ENCODE assay signal across 19 cellular contexts in the genomic region with DNA sequence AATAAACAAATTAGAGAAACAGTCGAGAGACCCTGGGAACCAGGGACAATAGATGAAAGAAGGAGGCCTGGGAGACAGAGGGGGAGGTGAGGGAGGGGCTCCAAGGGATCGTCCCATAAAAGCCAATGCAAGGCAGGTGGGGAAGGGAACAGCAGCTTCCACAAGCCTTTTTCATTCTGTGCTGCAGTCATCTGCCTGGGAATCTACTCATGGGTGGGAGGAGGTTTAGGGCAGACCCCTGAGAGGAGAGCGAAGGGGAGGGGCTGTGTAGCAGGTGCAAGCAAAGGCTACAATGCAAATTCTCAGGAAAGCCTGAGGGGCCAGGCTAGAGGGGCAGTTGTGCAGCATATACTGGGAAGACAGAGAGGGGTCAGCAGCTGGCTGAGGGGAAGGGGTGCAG.
DNase-seq lines count a peak whose midpoint lies in the region; ATAC-seq lines count a peak whose summit lies in the region.
"Had no signal": no experiment of that assay in that cellular context is flagged by ENCODE, and none has a peak within 500 bp of the region (broad histone marks: within the 10 kb centered on the region; RNA-seq: fewer than 3 reads in every experiment).

No MANE protein-coding gene starts in this region.

- H2AFZ ChIP-seq in trophoblast cell (ENCODE audit: insufficient read depth, low read length, poor library complexity): no peak overlapping the region

- no peak overlapping the region for H4K91ac ChIP-seq in trophoblast cell (ENCODE audit: low read depth, low read length)

- no peaks in the 10 kb centered on the region for H3K79me2 ChIP-seq in trophoblast cell (ENCODE audit: control insufficient read depth, insufficient read depth, low read length, poor library complexity)

- no peak overlapping the region for H3K9ac ChIP-seq in trophoblast cell (ENCODE audit: low read length)
- H3K9ac ChIP-seq: KMS-11 had no signal

- no peak overlapping the region for H3K27ac ChIP-seq in trophoblast cell (ENCODE audit: low read depth, low read length)
- H3K27ac ChIP-seq: KMS-11, Peyer's patch had no signal

- no peak overlapping the region for H3K4me2 ChIP-seq in trophoblast cell (ENCODE audit: low read length)
- H3K4me2 ChIP-seq: KMS-11 had no signal

- DNase-seq in H7 (peak; percentile 34), NCI-H526 treated with DMSO at 0.1 percent for 48 hours (lab: John Stamatoyannopoulos, UW) (peak; percentile 87), iPS-NIHi11 (ENCODE audit: low spot score) (peak; percentile 47), trophoblast cell (no peak), DMS114 treated with DMSO at 0.1 percent for 48 hours (lab: John Stamatoyannopoulos, UW; ENCODE audit: unreplicated experiment) (no peak), left colon (no peak)
- no peak for DNase-seq in stimulated activated CD4-positive, alpha-beta T cell treated with anti-CD3 and anti-CD28 coated beads, Interleukin-4, amount 100 ng/mL, for 24 hours
- DNase-seq: AML-193, Caco-2, NCI-H1105, NCI-H1694 treated with DMSO at 0.1 percent for 48 hours, NCI-H2171 treated with DMSO at 0.1 percent for 48 hours, NCI-H69, Peyer's patch, Right ventricle myocardium superior had no signal

- H3K79me1 ChIP-seq in trophoblast cell (ENCODE audit: low read length): no peaks in the 10 kb centered on the region

- H3K23ac ChIP-seq in trophoblast cell (ENCODE audit: low read length): no peak overlapping the region

- H3K4me3 ChIP-seq in H7 (ENCODE audit: insufficient read depth, low read depth, low read length): no peak overlapping the region
- no peak overlapping the region for H3K4me3 ChIP-seq in trophoblast cell (ENCODE audit: low read depth, low read length)
- H3K4me3 ChIP-seq: Peyer's patch had no signal

- H3K27me3 ChIP-seq in H7 (ENCODE audit: control insufficient read depth, insufficient read depth, low read length) (no peaks in the 10 kb centered on the region), trophoblast cell (ENCODE audit: insufficient read depth, low read length) (no peaks in the 10 kb centered on the region)
- H3K27me3 ChIP-seq: Peyer's patch had no signal

- peaks cover 2 to 10% of the 10 kb centered on the region in 2 experiments for H3K4me1 ChIP-seq in trophoblast cell (ENCODE audit: control insufficient read depth in 1 of 2, insufficient read depth in 2 of 2, low read length in 2 of 2)
- H3K4me1 ChIP-seq: Peyer's patch had no signal

- H3K4ac ChIP-seq in trophoblast cell (ENCODE audit: low read depth, low read length): no peak overlapping the region

- H2BK5ac ChIP-seq in trophoblast cell (ENCODE audit: low read depth, low read length, poor library complexity): no peak overlapping the region

- H3K14ac ChIP-seq in trophoblast cell (ENCODE audit: low read length): no peak overlapping the region

- no peaks in the 10 kb centered on the region for H3K9me3 ChIP-seq in trophoblast cell (ENCODE audit: insufficient read depth, low read depth, low read length)
- H3K9me3 ChIP-seq: Caco-2, Peyer's patch had no signal

- no peak overlapping the region for H2BK120ac ChIP-seq in trophoblast cell (ENCODE audit: insufficient read depth, low read length, poor library complexity)

- peak overlapping the region; percentile 11 for H4K8ac ChIP-seq in trophoblast cell (ENCODE audit: low read depth, low read length)

- H3K36me3 ChIP-seq in H7 (replicated peaks; ENCODE audit: control insufficient read depth, insufficient read depth, low read length) (no peaks in the 10 kb centered on the region), trophoblast cell (ENCODE audit: control insufficient read depth in 1 of 2, insufficient read depth in 2 of 2, low read length in 2 of 2) (no peaks in the 10 kb centered on the region)
- H3K36me3 ChIP-seq: Peyer's patch had no signal

- intact Hi-C loops in left colon (cut with DNase I, micrococcal nuclease): loop anchor here in 1 of 2 donors (10.0 kb wide), 1 partner anchor 199 kb away; no protein-coding TSS in a partner anchor

- no peak overlapping the region for H2BK12ac ChIP-seq in trophoblast cell (ENCODE audit: low read length)

- H2AK5ac ChIP-seq in trophoblast cell (ENCODE audit: low read length): no peak overlapping the region

- ATAC-seq in HG03378 (IDR thresholded peaks at IDR 0.05; ENCODE audit: unreplicated experiment): no peak
- no peak for ATAC-seq in left colon
- ATAC-seq: HepG2, SK-N-SH treated with all-trans-retinoic acid at 6 μM for 48 hours had no signal

- H3K18ac ChIP-seq in trophoblast cell (ENCODE audit: low read length): no peak overlapping the region

- no CpG with 5 or more reads among the region's 3 CpGs for WGBS in trophoblast cell (ENCODE audit: extremely low coverage, insufficient coverage, insufficient read length)

- no peak overlapping the region for H4K12ac ChIP-seq in trophoblast cell (ENCODE audit: low read depth, low read length)

Comparison
In these comparisons a context has a peak if more than half of its experiments do, and no peak if none do; other contexts are left out.
1. DNase-seq: peak in H7 (single experiment), NCI-H526 treated with DMSO at 0.1 percent for 48 hours (single experiment) and iPS-NIHi11 (single experiment); none in trophoblast cell (0 of 2), DMS114 treated with DMSO at 0.1 percent for 48 hours (single experiment), stimulated activated CD4-positive, alpha-beta T cell treated with anti-CD3 and anti-CD28 coated beads, Interleukin-4, amount 100 ng/mL, for 24 hours (single experiment) and left colon (0 of 2).